In genomic region chr6:14059791-14060436, GRCh38 we compare ENCODE assay signal across 9 cellular contexts. TPM values are rescaled to one million over a fixed set of nuclear protein-coding genes. Genes with fewer than 3 reads are reported as not detected.
DNase-seq lines count a peak whose midpoint lies in the region; ATAC-seq and TF ChIP-seq lines count a peak whose summit lies in the region.
"Had no signal": no experiment of that assay in that cellular context is flagged by ENCODE, and none has a peak within 500 bp of the region (broad histone marks: within the 10 kb centered on the region; RNA-seq: fewer than 3 reads in every experiment).

No MANE protein-coding gene starts in this region.

- H3K9me3 ChIP-seq in BE2C (no peaks in the 10 kb centered on the region), left ventricle myocardium inferior (replicated peaks) (peaks cover 9% of the 10 kb centered on the region), neural progenitor cell (ENCODE audit: low read depth) (no peaks in the 10 kb centered on the region)
- H3K9me3 ChIP-seq: left lung had no signal

- no peak overlapping the region for H3K27ac Mint-ChIP-seq in neural progenitor cell

- no peaks in the 10 kb centered on the region for H3K79me2 ChIP-seq in neural progenitor cell (ENCODE audit: low read depth)

- DNase-seq in BE2C (peak; percentile 88), LNCaP clone FGC (ENCODE audit: low read depth) (peak; percentile 58), SHP77 treated with DMSO at 0.1 percent for 48 hours (lab: John Stamatoyannopoulos, UW) (peak; percentile 51), left ventricle myocardium inferior (peak; percentile 41), neural progenitor cell (ENCODE audit: low spot score) (no peak), epidermal melanocyte (ENCODE audit: insufficient read length, low spot score) (no peak), NCI-H2107 (lab: John Stamatoyannopoulos, UW) (no peak)
- DNase-seq: left lung had no signal

- H3K27me3 ChIP-seq in BE2C: no peaks in the 10 kb centered on the region
- peaks cover 43% of the 10 kb centered on the region for H3K27me3 ChIP-seq in left ventricle myocardium inferior (ENCODE audit: low read depth)
- no peaks in the 10 kb centered on the region for H3K27me3 ChIP-seq in neural progenitor cell

- H3K36me3 ChIP-seq in BE2C (no peaks in the 10 kb centered on the region), left ventricle myocardium inferior (no peaks in the 10 kb centered on the region), neural progenitor cell (no peaks in the 10 kb centered on the region)
- H3K36me3 ChIP-seq: left lung had no signal

- TF ChIP-seq CTCF in BE2C (IDR thresholded peaks at IDR 0.05; ENCODE audit: low read depth, low read length) (no peak), LNCaP clone FGC (IDR thresholded peaks at IDR 0.05; ENCODE audit: control insufficient read depth, extremely low read depth, insufficient read depth) (no peak), left ventricle myocardium inferior (IDR thresholded peaks at IDR 0.05; ENCODE audit: borderline replicate concordance) (no peak), neural progenitor cell (IDR thresholded peaks at IDR 0.05) (no peak)

- H3F3A ChIP-seq in neural progenitor cell (ENCODE audit: low read depth): no peaks in the 10 kb centered on the region

- ATAC-seq in HG03439 (IDR thresholded peaks at IDR 0.05; ENCODE audit: unreplicated experiment): no peak
- ATAC-seq: left lung had no signal

- H3K4me1 Mint-ChIP-seq in neural progenitor cell: no peaks in the 10 kb centered on the region

- intact Hi-C loops in left ventricle myocardium inferior (cut with micrococcal nuclease): loop anchor here (10.0 kb wide), 2 partner anchors 145 to 265 kb away; no protein-coding TSS in a partner anchor

- H3K4me1 ChIP-seq in BE2C: 0 out of 2 replicates have a peak, but pooled peaks cover 6% of the 10 kb centered on the region
- peaks cover 6% of the 10 kb centered on the region for H3K4me1 ChIP-seq in left ventricle myocardium inferior
- no peaks in the 10 kb centered on the region for H3K4me1 ChIP-seq in neural progenitor cell
- H3K4me1 ChIP-seq: left lung had no signal

- H3K4me2 ChIP-seq in neural progenitor cell: no peak overlapping the region

- H3K4me3 Mint-ChIP-seq in neural progenitor cell: no peak overlapping the region

- H3K27me3 Mint-ChIP-seq in neural progenitor cell (ENCODE audit: insufficient read depth, low read depth): peaks cover 2% of the 10 kb centered on the region

- no peak overlapping the region for H3K9ac ChIP-seq in neural progenitor cell

- H4K20me1 ChIP-seq in neural progenitor cell (ENCODE audit: low read depth): no peaks in the 10 kb centered on the region

- H2AFZ ChIP-seq in neural progenitor cell (replicated peaks): no peak overlapping the region

- no peak overlapping the region for H3K27ac ChIP-seq in left ventricle myocardium inferior (replicated peaks)
- no peak overlapping the region for H3K27ac ChIP-seq in neural progenitor cell
- H3K27ac ChIP-seq: left lung had no signal

- H3K36me3 Mint-ChIP-seq in neural progenitor cell: no peaks in the 10 kb centered on the region

- H3K9me3 Mint-ChIP-seq in neural progenitor cell: peaks cover 8% of the 10 kb centered on the region

- H3K4me3 ChIP-seq in BE2C (ENCODE audit: low read depth, low read length): no peak overlapping the region
- no peak overlapping the region for H3K4me3 ChIP-seq in LNCaP clone FGC (ENCODE audit: low read depth, low read length)
- no peak overlapping the region for H3K4me3 ChIP-seq in left ventricle myocardium inferior
- H3K4me3 ChIP-seq in neural progenitor cell: no peak overlapping the region
- H3K4me3 ChIP-seq: left lung had no signal

RNA-seq across cellular contexts. Expression of gene CD83, which starts 57.7 kb away (rescaled TPM):
- 0.25 TPM for polyA plus RNA-seq in BE2C (2012; ENCODE audit: insufficient read depth, insufficient read length, low read depth)
- total RNA-seq in left ventricle myocardium inferior: 1.8 TPM
- 0.80 and 1.5 TPM in 2 replicates for total RNA-seq in neural progenitor cell (ENCODE audit: low replicate concordance)

Comparison
In these comparisons a context has a peak if more than half of its experiments do, and no peak if none do; other contexts are left out.
1. DNase-seq: peak in BE2C (single experiment), LNCaP clone FGC (single experiment), SHP77 treated with DMSO at 0.1 percent for 48 hours (single experiment) and left ventricle myocardium inferior (single experiment); none in neural progenitor cell (single experiment), epidermal melanocyte (single experiment) and NCI-H2107 (single experiment).